In the genomic region with DNA sequence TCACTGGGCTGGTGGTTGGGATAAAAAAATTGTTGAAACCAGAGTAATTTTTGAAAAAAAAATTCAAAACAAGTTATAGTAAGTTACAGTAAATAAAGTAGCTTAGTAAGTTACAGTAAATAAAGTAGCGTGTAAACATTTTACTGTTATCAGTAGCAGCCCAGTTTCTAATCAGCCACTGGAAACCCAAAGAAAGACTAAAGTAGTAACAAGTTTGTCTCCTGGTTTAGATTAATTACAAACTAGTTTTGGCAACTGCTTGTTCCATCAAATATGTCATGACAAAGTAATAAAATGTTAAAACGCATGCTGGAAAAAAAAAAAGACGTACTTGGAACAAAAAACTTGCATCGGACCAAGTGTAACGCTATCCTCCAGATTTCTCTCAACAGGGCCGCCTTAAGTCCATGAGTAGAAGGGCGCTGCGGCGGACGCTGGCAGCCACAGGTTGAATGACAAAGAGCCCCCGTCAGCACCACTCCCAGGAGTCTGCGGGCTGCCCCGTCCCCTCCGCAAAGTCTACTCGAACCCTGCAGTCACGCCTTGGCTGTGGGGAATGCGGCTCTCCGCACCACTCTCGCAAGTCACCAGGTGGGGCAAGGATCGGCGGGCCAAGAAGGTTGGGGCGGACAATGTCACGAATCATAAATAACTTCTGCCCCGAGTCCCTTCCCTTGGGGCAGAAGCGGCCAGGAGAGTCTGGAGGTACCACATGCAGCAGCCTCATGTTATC, we compare ENCODE assay signal across 8 cellular contexts. TPM values are rescaled to one million over a fixed set of nuclear protein-coding genes. Genes with fewer than 3 reads are reported as not detected.
DNase-seq lines count a peak whose midpoint lies in the region; ATAC-seq and TF ChIP-seq lines count a peak whose summit lies in the region.

No MANE protein-coding gene starts in this region.

- H3K36me3 ChIP-seq in ascending aorta = no peaks in the 10 kb centered on the region

- no peak overlapping the region for H3K18ac ChIP-seq in H9 (ENCODE audit: insufficient read length, low read depth, low read length)

- H2BK5ac ChIP-seq in H9 (ENCODE audit: insufficient read length, low read length) = no peak overlapping the region

- H3T11ph ChIP-seq in H9 (ENCODE audit: low read length) = no peak overlapping the region

- peak; percentile 67 for DNase-seq in GM03348 (ENCODE audit: low spot score)
- DNase-seq in H9 = peak; percentile 87
- peak; percentile 77 for DNase-seq in M059J (ENCODE audit: low read depth)
- DNase-seq in T-helper 17 cell = peak; percentile 11 to 28 (median 20)
- peak; percentile 12 to 74 for DNase-seq in ascending aorta (ENCODE audit: low spot score in 2 of 2)
- peak in 40 of 51 donors; percentile 10 to 70 (median 46) for DNase-seq in hypothalamus (lab: John Stamatoyannopoulos, UW)
- no peak for DNase-seq in skeletal muscle cell (ENCODE audit: low read depth)
- DNase-seq in pons (ENCODE audit: low spot score) = no peak

- H2BK15ac ChIP-seq in H9 (ENCODE audit: low read depth, low read length) = no peak overlapping the region

- TF ChIP-seq CTCF in H9 (conservative IDR thresholded peaks at IDR 0.05) = no peak; the same call in 2 of the 3 replicates
- TF ChIP-seq CTCF in ascending aorta (IDR thresholded peaks at IDR 0.05) = no peak

- peak overlapping the region; percentile 75 for H3K9ac ChIP-seq in H9 (ENCODE audit: extremely low read depth, insufficient read length, low read length)

- H3K56ac ChIP-seq in H9 (ENCODE audit: insufficient read length, low read depth, low read length) = no peak overlapping the region

- peaks cover 2% of the 10 kb centered on the region; the same call in 1 of the 2 replicates for H3K4me1 ChIP-seq in H9 (ENCODE audit: insufficient read depth, low read length)
- H3K4me1 ChIP-seq in ascending aorta = peaks cover 0 to 23% of the 10 kb centered on the region in 2 donors

- H3K4me1 Mint-ChIP-seq in H9 = peaks cover 55 to 61% of the 10 kb centered on the region in 2 experiments
- peaks cover 47% of the 10 kb centered on the region for H3K4me1 Mint-ChIP-seq in T-helper 17 cell

- WGBS in H9 (ENCODE audit: extremely low coverage, insufficient read length, low lambda C conversion rate) = no CpG with 5 or more reads among the region's 25 CpGs

- no peak overlapping the region for H2BK12ac ChIP-seq in H9 (ENCODE audit: insufficient read length, low read depth, low read length)

- H4K20me1 ChIP-seq in H9 (ENCODE audit: control insufficient read depth, insufficient read depth, insufficient read length) = peaks cover 3% of the 10 kb centered on the region

- H2BK120ac ChIP-seq in H9 (ENCODE audit: low read depth, low read length, poor library complexity, severe bottlenecking) = no peak overlapping the region

- H2AK5ac ChIP-seq in H9 (ENCODE audit: insufficient read length, low read length) = no peak overlapping the region

- H3K36me3 Mint-ChIP-seq in H9 (ENCODE audit: insufficient read depth in 1 of 3, low read depth in 3 of 3) (peaks cover 30 to 52% (median 42%) of the 10 kb centered on the region in 3 experiments; a peak in 6 of 7 replicates), T-helper 17 cell (ENCODE audit: low read depth) (peaks cover 5% of the 10 kb centered on the region)

- H3K4me3 Mint-ChIP-seq in H9 (peak overlapping the region; percentile 98 to 99), T-helper 17 cell (peak overlapping the region; percentile 99)

- ATAC-seq in T-helper 17 cell = peak; percentile 3

- no peak overlapping the region for H4K5ac ChIP-seq in H9 (ENCODE audit: insufficient read length, low read depth, low read length)

- no peaks in the 10 kb centered on the region for H3K27me3 ChIP-seq in H9 (ENCODE audit: insufficient read depth, low read length)
- H3K27me3 ChIP-seq in ascending aorta = no peaks in the 10 kb centered on the region

- H3K9me3 ChIP-seq in H9 (ENCODE audit: control insufficient read depth, low read depth, low read length) (no peaks in the 10 kb centered on the region), T-helper 17 cell (ENCODE audit: control insufficient read depth, low read length, poor library complexity, severe bottlenecking) (no peaks in the 10 kb centered on the region), ascending aorta (no peaks in the 10 kb centered on the region)

- H3K27ac Mint-ChIP-seq in H9 (peak overlapping the region; percentile 97 to 99 (median 98)), T-helper 17 cell (peak overlapping the region; percentile 96)

- H3K23ac ChIP-seq in H9 (ENCODE audit: insufficient read length, low read depth, low read length) = no peak overlapping the region

- H4K8ac ChIP-seq in H9 (replicated peaks; ENCODE audit: insufficient read length, low read depth, low read length) = no peak overlapping the region

- H3K79me1 ChIP-seq in H9 (ENCODE audit: insufficient read depth, low read depth, low read length, poor library complexity, severe bottlenecking) = no peaks in the 10 kb centered on the region

- H3K4me3 ChIP-seq in ascending aorta = peak overlapping the region; percentile 71 to 88
- peak overlapping the region; percentile 92 for H3K4me3 ChIP-seq in skeletal muscle cell (ENCODE audit: low read depth, low read length)

- no peaks in the 10 kb centered on the region; a peak in 1 of 5 replicates for H3K9me3 Mint-ChIP-seq in H9

- intact Hi-C loops in ascending aorta (cut with DNase I) = loop anchor here (1.0 to 10.0 kb wide), 7 partner anchors 73 to 972 kb away; partner anchors contain the start of genes AP4B1, CAPZA1, DCLRE1B and HIPK1

- no peak overlapping the region for H4K91ac ChIP-seq in H9 (ENCODE audit: insufficient read length, low read depth, low read length)

- no peak overlapping the region for H2BK20ac ChIP-seq in H9 (ENCODE audit: low read depth, low read length, poor library complexity, severe bottlenecking)

- no peak overlapping the region for H2AFZ ChIP-seq in H9 (ENCODE audit: low read length)

- no peak overlapping the region for H3K27ac ChIP-seq in H9 (ENCODE audit: insufficient read length, low read depth, low read length)
- H3K27ac ChIP-seq in ascending aorta = peak overlapping the region; percentile 88 to 94

- H3K14ac ChIP-seq in H9 (ENCODE audit: insufficient read depth, low read length) = peak overlapping the region; percentile 51; the same call in 1 of the 2 replicates

- H3K23me2 ChIP-seq in H9 (ENCODE audit: insufficient read length, low read depth, low read length, poor library complexity, severe bottlenecking) = peaks cover 13% of the 10 kb centered on the region

- peak overlapping the region; percentile 98 for H3K4me2 ChIP-seq in H9 (ENCODE audit: insufficient read depth, insufficient read length, low read length)

- peaks cover 65% of the 10 kb centered on the region for H3K79me2 ChIP-seq in H9 (ENCODE audit: insufficient read depth, low read length)

- H3K27me3 Mint-ChIP-seq in H9 (ENCODE audit: low read depth) (no peaks in the 10 kb centered on the region), T-helper 17 cell (no peaks in the 10 kb centered on the region)

- no peak overlapping the region for H3K4ac ChIP-seq in H9 (ENCODE audit: low read depth, low read length)

RNA-seq across cellular contexts. Expression of gene SLC16A1, which starts 0.9 kb away (rescaled TPM):
- total RNA-seq in H9 (2021) = 379 and 381 TPM in 2 replicates
- total RNA-seq in M059J (2014; rRNA removed; shearing (Covaris generic)) = 81.5 and 116 TPM in 2 replicates
- 10 to 100 TPM; 29.2 to 31.9 TPM for total RNA-seq in T-helper 17 cell
- total RNA-seq in ascending aorta = 31.8 TPM

Comparison
In these comparisons a context has a peak if more than half of its experiments do, and no peak if none do; other contexts are left out.
1. DNase-seq: peak in GM03348 (single experiment), H9 (single experiment), M059J (single experiment), T-helper 17 cell (3 of 3), ascending aorta (2 of 2) and hypothalamus (40 of 51); none in skeletal muscle cell (single experiment) and pons (single experiment).